1 cellular context compared by ENCODE assay signal in the genomic region with DNA sequence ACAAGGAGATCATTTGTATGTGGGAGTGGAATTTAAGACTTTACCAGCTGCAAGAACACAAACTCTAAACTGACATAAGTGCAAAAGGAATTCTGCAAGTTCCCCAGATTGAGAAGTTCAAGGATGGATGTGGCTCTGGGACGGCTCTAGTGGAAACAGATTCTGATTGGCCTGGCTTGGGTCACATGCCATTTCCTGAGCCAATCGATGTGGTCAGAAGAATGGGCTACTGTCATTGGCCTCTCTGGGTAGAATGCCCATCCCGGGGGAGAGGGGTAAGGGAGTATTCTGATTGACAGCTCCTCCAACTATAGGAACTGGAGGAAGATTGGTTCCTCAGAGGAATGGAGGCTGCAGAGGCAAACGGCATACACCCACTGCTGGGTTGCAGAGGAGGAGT.
TF ChIP-seq lines count a peak whose summit lies in the region.

No MANE protein-coding gene starts in this region.

TF ChIP-seq in IMR-90, 13 proteins besides CTCF, POLR2A, EP300 and RAD21:
- TF ChIP-seq NFE2L2 (IDR thresholded peaks at IDR 0.05; ENCODE audit: low read depth, low read length) (no peak), FOS (IDR thresholded peaks at IDR 0.05; ENCODE audit: low read depth, low read length) (no peak)
- TF ChIP-seq, protein P1, sequence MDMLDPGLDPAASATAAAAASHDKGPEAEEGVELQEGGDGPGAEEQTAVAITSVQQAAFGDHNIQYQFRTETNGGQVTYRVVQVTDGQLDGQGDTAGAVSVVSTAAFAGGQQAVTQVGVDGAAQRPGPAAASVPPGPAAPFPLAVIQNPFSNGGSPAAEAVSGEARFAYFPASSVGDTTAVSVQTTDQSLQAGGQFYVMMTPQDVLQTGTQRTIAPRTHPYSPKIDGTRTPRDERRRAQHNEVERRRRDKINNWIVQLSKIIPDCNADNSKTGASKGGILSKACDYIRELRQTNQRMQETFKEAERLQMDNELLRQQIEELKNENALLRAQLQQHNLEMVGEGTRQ (IDR thresholded peaks at IDR 0.05; ENCODE audit: low read depth, low read length), result peak; percentile 72
